In genomic region chr3:184259396-184259877, GRCh38 we compare ENCODE assay signal across 15 cellular contexts. TPM values are rescaled to one million over a fixed set of nuclear protein-coding genes. Genes with fewer than 3 reads are reported as not detected.
DNase-seq lines count a peak whose midpoint lies in the region; ATAC-seq and TF ChIP-seq lines count a peak whose summit lies in the region.
"Had no signal": no experiment of that assay in that cellular context is flagged by ENCODE, and none has a peak within 500 bp of the region (broad histone marks: within the 10 kb centered on the region; RNA-seq: fewer than 3 reads in every experiment).

No MANE protein-coding gene starts in this region.

- H3K36me3 Mint-ChIP-seq in activated CD4-positive, alpha-beta T cell treated with anti-CD3 and anti-CD28 coated beads for 36 hours (ENCODE audit: low read depth), result peaks cover 14% of the 10 kb centered on the region
- H3K36me3 Mint-ChIP-seq in Calu3 (ENCODE audit: insufficient read depth, unreplicated experiment), result peaks cover 34% of the 10 kb centered on the region
- peaks cover 12% of the 10 kb centered on the region for H3K36me3 Mint-ChIP-seq in effector memory CD8-positive, alpha-beta T cell (ENCODE audit: insufficient read depth)

- H3K27ac Mint-ChIP-seq in activated CD4-positive, alpha-beta T cell treated with anti-CD3 and anti-CD28 coated beads for 36 hours, result no peak overlapping the region
- H3K27ac Mint-ChIP-seq in Calu3 (ENCODE audit: unreplicated experiment), result peak overlapping the region; percentile 46
- H3K27ac Mint-ChIP-seq in effector memory CD8-positive, alpha-beta T cell, result no peak overlapping the region

- DNase-seq in activated CD4-positive, alpha-beta T cell treated with anti-CD3 and anti-CD28 coated beads for 36 hours, result no peak
- no peak for DNase-seq in activated CD4-positive, alpha-beta T cell treated with anti-CD3 and anti-CD28 coated beads for 1 hour
- DNase-seq in Calu3 (no peak), SKM-1 (lab: John Stamatoyannopoulos, UW; ENCODE audit: unreplicated experiment) (no peak), left lung (no peak), testis (no peak)
- no peak for DNase-seq in effector memory CD8-positive, alpha-beta T cell
- DNase-seq: NCI-H2029 treated with DMSO at 0.1 percent for 48 hours had no signal

- H3K9me3 Mint-ChIP-seq in activated CD4-positive, alpha-beta T cell treated with anti-CD3 and anti-CD28 coated beads for 36 hours (ENCODE audit: low read depth), result no peaks in the 10 kb centered on the region
- H3K9me3 Mint-ChIP-seq in Calu3 (ENCODE audit: low read depth, unreplicated experiment), result no peaks in the 10 kb centered on the region
- H3K9me3 Mint-ChIP-seq in effector memory CD8-positive, alpha-beta T cell, result no peaks in the 10 kb centered on the region

- H3K4me1 ChIP-seq in neuron (ENCODE audit: insufficient read depth, low read length) (peaks cover 10% of the 10 kb centered on the region), left lung (peaks cover 16 to 31% of the 10 kb centered on the region in 2 donors), testis (peaks cover 25% of the 10 kb centered on the region)

- ATAC-seq in activated CD4-positive, alpha-beta T cell treated with anti-CD3 and anti-CD28 coated beads for 36 hours, result no peak
- no peak for ATAC-seq in effector memory CD8-positive, alpha-beta T cell (replicated peaks)
- ATAC-seq in left lung, result no peak

- intact Hi-C loops in activated CD4-positive, alpha-beta T cell treated with anti-CD3 and anti-CD28 coated beads for 36 hours (cut with DNase I, micrococcal nuclease), result loop anchor here in 1 of 2 experiments (10.0 kb wide), 1 partner anchor 795 kb away; no protein-coding TSS in a partner anchor
- intact Hi-C loops in Calu3 (cut with micrococcal nuclease; ENCODE audit: unreplicated experiment), result no loop called here
- intact Hi-C loops in left lung (cut with DNase I), result no loop called here
- intact Hi-C loops in testis (cut with DNase I; ENCODE audit: low total_unique reads), result no loop called here

- H3K4me3 ChIP-seq in neuron (ENCODE audit: low read length) (peak overlapping the region; percentile 26), left lung (no peak overlapping the region), testis (no peak overlapping the region)

- no TSS peak for BruUV-seq in Calu3 (replicated peaks; lab: Mats Ljungman, UMichigan)

- POLR2A ChIA-PET in activated CD4-positive, alpha-beta T cell treated with anti-CD3 and anti-CD28 coated beads for 36 hours (lab: Charles Lee), result interaction anchor here (0.5 kb wide), 1 partner anchor 737 kb away, joined by 6 read pairs; no protein-coding TSS in a partner anchor

- H3K4me3 Mint-ChIP-seq in activated CD4-positive, alpha-beta T cell treated with anti-CD3 and anti-CD28 coated beads for 36 hours, result peak overlapping the region; percentile 32
- peak overlapping the region; percentile 58 for H3K4me3 Mint-ChIP-seq in Calu3 (ENCODE audit: low read depth, unreplicated experiment)
- peak overlapping the region; percentile 63 to 80 for H3K4me3 Mint-ChIP-seq in effector memory CD8-positive, alpha-beta T cell

- CTCF ChIA-PET in activated CD4-positive, alpha-beta T cell treated with anti-CD3 and anti-CD28 coated beads for 36 hours (lab: Charles Lee), result interaction anchor here (0.7 to 1.3 kb wide), 3 partner anchors 9 to 28 kb away, joined by 3 to 10 read pairs (median 4); partner anchors contain the start of gene EEF1AKMT4
- CTCF ChIA-PET in Calu3 (lab: Charles Lee), result no interaction called here

- no peaks in the 10 kb centered on the region for H3K9me3 ChIP-seq in neuron (ENCODE audit: low read length)
- H3K9me3 ChIP-seq in left lung, result no peaks in the 10 kb centered on the region
- H3K9me3 ChIP-seq in testis, result no peaks in the 10 kb centered on the region
- H3K9me3 ChIP-seq: heart right ventricle, upper lobe of left lung had no signal

- peaks cover 23% of the 10 kb centered on the region for H3K27me3 Mint-ChIP-seq in activated CD4-positive, alpha-beta T cell treated with anti-CD3 and anti-CD28 coated beads for 36 hours
- H3K27me3 Mint-ChIP-seq in Calu3 (ENCODE audit: unreplicated experiment), result peaks cover 61% of the 10 kb centered on the region
- no peaks in the 10 kb centered on the region for H3K27me3 Mint-ChIP-seq in effector memory CD8-positive, alpha-beta T cell

- TF ChIP-seq POLR2A in testis (IDR thresholded peaks at IDR 0.05), result no peak

- no peak overlapping the region for H2AFZ ChIP-seq in neuron (ENCODE audit: low read depth, low read length)

- no peaks in the 10 kb centered on the region for H3K36me3 ChIP-seq in neuron (ENCODE audit: insufficient read depth, low read length)
- H3K36me3 ChIP-seq in left lung, result peaks cover 0 to 15% of the 10 kb centered on the region in 2 donors
- H3K36me3 ChIP-seq in testis (ENCODE audit: low read depth, missing control alignments), result no peaks in the 10 kb centered on the region
- H3K36me3 ChIP-seq: heart right ventricle had no signal

- H3K4me1 Mint-ChIP-seq in activated CD4-positive, alpha-beta T cell treated with anti-CD3 and anti-CD28 coated beads for 36 hours, result peaks cover 25% of the 10 kb centered on the region
- peaks cover 24% of the 10 kb centered on the region for H3K4me1 Mint-ChIP-seq in Calu3 (ENCODE audit: low read depth, unreplicated experiment)
- H3K4me1 Mint-ChIP-seq in effector memory CD8-positive, alpha-beta T cell (ENCODE audit: low read depth in 2 of 2), result peaks cover 20% of the 10 kb centered on the region in 2 donors

- TF ChIP-seq CTCF in Calu3 (IDR thresholded peaks at IDR 0.05; ENCODE audit: unreplicated experiment) (no peak), left lung (IDR thresholded peaks at IDR 0.05) (no peak), testis (IDR thresholded peaks at IDR 0.05) (no peak)

- peaks cover 9% of the 10 kb centered on the region for H3K27me3 ChIP-seq in neuron (ENCODE audit: insufficient read depth, low read length)
- peaks cover 22 to 64% of the 10 kb centered on the region in 2 donors for H3K27me3 ChIP-seq in left lung
- H3K27me3 ChIP-seq in testis, result no peaks in the 10 kb centered on the region

- H3K27ac ChIP-seq in left lung, result no peak overlapping the region
- H3K27ac ChIP-seq in testis, result no peak overlapping the region
- H3K27ac ChIP-seq: heart right ventricle, upper lobe of left lung had no signal

- 11 to 13% methylated on average over 22 to 24 of the region's 28 CpGs for WGBS in testis, 2 donors

RNA-seq across cellular contexts. Expression of gene CAMK2N2, which starts 1.9 kb away (rescaled TPM):
- total RNA-seq in activated CD4-positive, alpha-beta T cell treated with anti-CD3 and anti-CD28 coated beads for 36 hours, result under 1 TPM; 0.18 to 0.25 TPM
- total RNA-seq in Calu3 (2022) (3.3 and 3.6 TPM in 2 replicates), left lung (1 to 10 TPM in 1 of 2 donors, under 1 TPM in 1; 0.34 to 1.0 TPM), testis (under 1 TPM in 1 of 2 donors, not detected in 1; 0.24 TPM)
- 0.40 TPM for polyA plus RNA-seq in testis (ENCODE audit: insufficient read depth, low read depth, low replicate concordance)
- total RNA-seq: lung microvascular endothelial cell had no signal

RNA-seq across cellular contexts. Expression of gene EEF1AKMT4, which starts 10.0 kb away (rescaled TPM):
- 1 to 10 TPM; 4.8 to 5.8 TPM for total RNA-seq in activated CD4-positive, alpha-beta T cell treated with anti-CD3 and anti-CD28 coated beads for 36 hours
- total RNA-seq in Calu3 (2022) (11.2 and 11.6 TPM in 2 replicates), left lung (1 to 10 TPM; 4.6 to 6.5 TPM), testis (10 to 100 TPM; 10.2 to 15.0 TPM)
- 16.9 TPM for polyA plus RNA-seq in testis (ENCODE audit: insufficient read depth, low read depth, low replicate concordance)

RNA-seq across cellular contexts. Expression of gene ALG3, which starts 10.7 kb away (rescaled TPM):
- 10 to 100 TPM; 39.9 to 40.9 TPM for total RNA-seq in activated CD4-positive, alpha-beta T cell treated with anti-CD3 and anti-CD28 coated beads for 36 hours
- 131 and 140 TPM in 2 replicates for total RNA-seq in Calu3 (2022)
- 10 to 100 TPM; 35.3 to 57.2 TPM for total RNA-seq in left lung
- total RNA-seq in testis, result 10 to 100 TPM; 79.4 to 91.7 TPM
- polyA plus RNA-seq in testis (ENCODE audit: insufficient read depth, low read depth, low replicate concordance), result 58.7 TPM

RNA-seq across cellular contexts. Expression of gene ECE2, which starts 16.4 kb away (rescaled TPM):
- total RNA-seq in activated CD4-positive, alpha-beta T cell treated with anti-CD3 and anti-CD28 coated beads for 36 hours, result not detected
- total RNA-seq in Calu3 (2022) (not detected in 2 replicates), left lung (not detected), testis (1 to 10 TPM; 1.4 TPM)
- polyA plus RNA-seq in testis (ENCODE audit: insufficient read depth, low read depth, low replicate concordance), result 1.1 TPM
- total RNA-seq: activated CD8-positive, alpha-beta memory T cell treated with anti-CD3 and anti-CD28 coated beads for 36 hours; astrocyte; Daoy; lung microvascular endothelial cell; upper lobe of left lung had no signal
- polyA plus RNA-seq: heart right ventricle had no signal

RNA-seq across cellular contexts. Expression of gene VWA5B2, which starts 30.1 kb away (rescaled TPM):
- not detected for total RNA-seq in activated CD4-positive, alpha-beta T cell treated with anti-CD3 and anti-CD28 coated beads for 36 hours
- total RNA-seq in Calu3 (2022), result 0.54 and 0.90 TPM in 2 replicates
- total RNA-seq in left lung, result under 1 TPM in 1 of 2 donors, not detected in 1; 0.31 TPM
- 10 to 100 TPM; 13.8 to 17.6 TPM for total RNA-seq in testis
- 2.5 TPM for polyA plus RNA-seq in testis (ENCODE audit: insufficient read depth, low read depth, low replicate concordance)
- total RNA-seq: activated CD8-positive, alpha-beta memory T cell treated with anti-CD3 and anti-CD28 coated beads for 36 hours; Daoy had no signal
